ENCODE assay signal across 8 cellular contexts in genomic region chr5:141186897-141187512, GRCh38. TPM values are rescaled to one million over a fixed set of nuclear protein-coding genes. Genes with fewer than 3 reads are reported as not detected.
DNase-seq lines count a peak whose midpoint lies in the region; ATAC-seq and TF ChIP-seq lines count a peak whose summit lies in the region.

Gene PCDHB9 (plus strand): TSS chr5:141187161. CDS start chr5:141187319, 158 bp downstream.

- peaks cover 18% of the 10 kb centered on the region for H3K9me3 Mint-ChIP-seq in activated B cell treated with CpG ODN at 0.5 μM for 24 hours

- CTCF ChIA-PET in activated B cell treated with CpG ODN at 0.5 μM for 24 hours (lab: Charles Lee), result interaction anchor here (0.7 to 2.2 kb wide), 3 partner anchors 226 to 384 kb away, joined by 3 to 11 read pairs (median 3); partner anchors contain the start of gene PCDHGA10

- peaks cover 4% of the 10 kb centered on the region for H3K4me1 Mint-ChIP-seq in activated B cell treated with CpG ODN at 0.5 μM for 24 hours

- no peak within 1 kb of the TSS for H3K27ac Mint-ChIP-seq in activated B cell treated with CpG ODN at 0.5 μM for 24 hours

- DNase-seq in activated CD4-positive, alpha-beta T cell treated with anti-CD3 and anti-CD28 coated beads for 48 hours, result peak; percentile 46
- DNase-seq in activated CD4-positive, alpha-beta T cell treated with anti-CD3 and anti-CD28 coated beads for 1 hour, result no peak
- DNase-seq in NCI-H1092 (lab: John Stamatoyannopoulos, UW) (peak; percentile 3), activated B cell treated with CpG ODN at 0.5 μM for 24 hours (no peak), kidney glomerular epithelial cell (lab: John Stamatoyannopoulos, UW) (peak; percentile 6), HPDE6-E6E7 (ENCODE audit: extremely low spot score) (no peak)

- POLR2A ChIA-PET in activated B cell treated with CpG ODN at 0.5 μM for 24 hours (lab: Charles Lee), result interaction anchor here (0.6 kb wide), 1 partner anchor 953 kb away, joined by 6 read pairs; no protein-coding TSS in a partner anchor

- intact Hi-C loops in activated B cell treated with CpG ODN at 0.5 μM for 24 hours (cut with micrococcal nuclease), result loop anchor here (2.0 kb wide), 1 partner anchor 378 kb away; no protein-coding TSS in a partner anchor

- H3K27me3 Mint-ChIP-seq in activated B cell treated with CpG ODN at 0.5 μM for 24 hours, result peaks cover 26% of the 10 kb centered on the region

- no peak for TF ChIP-seq CTCF in activated B cell treated with CpG ODN at 0.5 μM for 24 hours (IDR thresholded peaks at IDR 0.05)

- ATAC-seq in activated B cell treated with CpG ODN at 0.5 μM for 24 hours (ENCODE audit: low read depth), result no peak
- no peak for ATAC-seq in activated CD4-positive, CD25-positive, alpha-beta regulatory T cell treated with anti-CD3 and anti-CD28 coated beads, Interleukin-2, amount 50 U/mL, for 24 hours
- no peak for ATAC-seq in GM19035 (IDR thresholded peaks at IDR 0.05; ENCODE audit: unreplicated experiment)

- H3K4me3 Mint-ChIP-seq in activated B cell treated with CpG ODN at 0.5 μM for 24 hours, result peak within 1 kb of the TSS; percentile 60

- peaks cover 4% of the 10 kb centered on the region for H3K36me3 Mint-ChIP-seq in activated B cell treated with CpG ODN at 0.5 μM for 24 hours (ENCODE audit: low read depth)

RNA-seq across cellular contexts. Expression of gene PCDHB9, which starts in this region (rescaled TPM):
- 0.27 and 0.29 TPM in 2 replicates for total RNA-seq in activated B cell treated with CpG ODN at 0.5 μM for 24 hours

Comparison
In these comparisons a context has a peak if more than half of its experiments do, and no peak if none do; other contexts are left out.
1. DNase-seq: peak in activated CD4-positive, alpha-beta T cell treated with anti-CD3 and anti-CD28 coated beads for 48 hours (single experiment), NCI-H1092 (single experiment) and kidney glomerular epithelial cell (single experiment); none in activated CD4-positive, alpha-beta T cell treated with anti-CD3 and anti-CD28 coated beads for 1 hour (single experiment), activated B cell treated with CpG ODN at 0.5 μM for 24 hours (single experiment) and HPDE6-E6E7 (single experiment).